ENCODE assay signal across 11 cellular contexts in genomic region chr20:45937765-45938164, GRCh38. TPM values are rescaled to one million over a fixed set of nuclear protein-coding genes. Genes with fewer than 3 reads are reported as not detected.
DNase-seq lines count a peak whose midpoint lies in the region; ATAC-seq and TF ChIP-seq lines count a peak whose summit lies in the region.
"Had no signal": no experiment of that assay in that cellular context is flagged by ENCODE, and none has a peak within 500 bp of the region (broad histone marks: within the 10 kb centered on the region; RNA-seq: fewer than 3 reads in every experiment).

No MANE protein-coding gene starts in this region.

- no peak for ATAC-seq in activated CD8-positive, alpha-beta memory T cell treated with anti-CD3 and anti-CD28 coated beads, Interleukin-2, amount 10 ng/mL, durations not matched to agents 7 days and 5 days
- no peak for ATAC-seq in T-cell (replicated peaks in 1 of 4)
- no peak for ATAC-seq in effector memory CD8-positive, alpha-beta T cell (replicated peaks)
- no peak for ATAC-seq in GM19397 (IDR thresholded peaks at IDR 0.05; ENCODE audit: unreplicated experiment)
- ATAC-seq: upper lobe of right lung had no signal

- peaks cover 35% of the 10 kb centered on the region for H3K4me1 Mint-ChIP-seq in activated CD8-positive, alpha-beta memory T cell treated with anti-CD3 and anti-CD28 coated beads, Interleukin-2, amount 10 ng/mL, durations not matched to agents 7 days and 5 days
- peaks cover 21 to 39% (median 31%) of the 10 kb centered on the region in 3 donors for H3K4me1 Mint-ChIP-seq in T-cell
- H3K4me1 Mint-ChIP-seq in effector memory CD8-positive, alpha-beta T cell (ENCODE audit: low read depth in 2 of 2), result peaks cover 21 to 24% of the 10 kb centered on the region in 2 donors
- H3K4me1 Mint-ChIP-seq in progenitor cell of endocrine pancreas (ENCODE audit: low read depth), result peaks cover 11% of the 10 kb centered on the region

- no peak for TF ChIP-seq CTCF in progenitor cell of endocrine pancreas (IDR thresholded peaks at IDR 0.05; ENCODE audit: unreplicated experiment)

- CTCF ChIA-PET in activated CD8-positive, alpha-beta memory T cell treated with anti-CD3 and anti-CD28 coated beads, Interleukin-2, amount 10 ng/mL, durations not matched to agents 7 days and 5 days (lab: Charles Lee), result interaction anchor here (1.1 to 9.2 kb wide), 5 partner anchors 9 to 114 kb away, joined by 3 to 114 read pairs (median 3); partner anchors contain the start of gene ZNF335
- CTCF ChIA-PET in T-cell (lab: Charles Lee), result interaction anchor here (1.0 to 2.1 kb wide), 4 partner anchors 31 to 85 kb away, joined by 3 to 11 read pairs (median 4); no protein-coding TSS in a partner anchor

- no peaks in the 10 kb centered on the region for H3K9me3 Mint-ChIP-seq in activated CD8-positive, alpha-beta memory T cell treated with anti-CD3 and anti-CD28 coated beads, Interleukin-2, amount 10 ng/mL, durations not matched to agents 7 days and 5 days (ENCODE audit: low read depth)
- H3K9me3 Mint-ChIP-seq in T-cell (no peaks in the 10 kb centered on the region), progenitor cell of endocrine pancreas (ENCODE audit: low read depth) (no peaks in the 10 kb centered on the region)
- no peaks in the 10 kb centered on the region for H3K9me3 Mint-ChIP-seq in effector memory CD8-positive, alpha-beta T cell

- peaks cover 21% of the 10 kb centered on the region for H3K36me3 Mint-ChIP-seq in activated CD8-positive, alpha-beta memory T cell treated with anti-CD3 and anti-CD28 coated beads, Interleukin-2, amount 10 ng/mL, durations not matched to agents 7 days and 5 days
- peaks cover 25% of the 10 kb centered on the region for H3K36me3 Mint-ChIP-seq in T-cell
- H3K36me3 Mint-ChIP-seq in effector memory CD8-positive, alpha-beta T cell (ENCODE audit: insufficient read depth), result peaks cover 79% of the 10 kb centered on the region
- peaks cover 14% of the 10 kb centered on the region for H3K36me3 Mint-ChIP-seq in progenitor cell of endocrine pancreas (ENCODE audit: insufficient read depth)

- no peaks in the 10 kb centered on the region for H3K27me3 Mint-ChIP-seq in activated CD8-positive, alpha-beta memory T cell treated with anti-CD3 and anti-CD28 coated beads, Interleukin-2, amount 10 ng/mL, durations not matched to agents 7 days and 5 days
- H3K27me3 Mint-ChIP-seq in T-cell (no peaks in the 10 kb centered on the region), progenitor cell of endocrine pancreas (no peaks in the 10 kb centered on the region)
- H3K27me3 Mint-ChIP-seq in effector memory CD8-positive, alpha-beta T cell, result no peaks in the 10 kb centered on the region

- DNase-seq in activated CD8-positive, alpha-beta memory T cell treated with anti-CD3 and anti-CD28 coated beads, Interleukin-2, amount 10 ng/mL, durations not matched to agents 7 days and 5 days, result no peak
- no peak for DNase-seq in activated CD8-positive, alpha-beta memory T cell treated with anti-CD3 and anti-CD28 coated beads for 24 hours
- no peak for DNase-seq in T-cell
- no peak for DNase-seq in effector memory CD8-positive, alpha-beta T cell
- DNase-seq in progenitor cell of endocrine pancreas (ENCODE audit: low spot score, unreplicated experiment), result no peak
- DNase-seq in iPS-NIHi11 (ENCODE audit: low spot score), result no peak
- DNase-seq in NCI-H69 (lab: John Stamatoyannopoulos, UW), result no peak
- DNase-seq: ovary; stimulated activated CD4-positive, alpha-beta T cell treated with anti-CD3 and anti-CD28 coated beads, Interleukin-12 subunit alpha, Interleukin-12 subunit beta, amount 100 ng/mL, for 4 hours; upper lobe of right lung had no signal

- H3K4me3 Mint-ChIP-seq in activated CD8-positive, alpha-beta memory T cell treated with anti-CD3 and anti-CD28 coated beads, Interleukin-2, amount 10 ng/mL, durations not matched to agents 7 days and 5 days, result no peak overlapping the region
- peak overlapping the region; percentile 54 to 97 (median 73) for H3K4me3 Mint-ChIP-seq in T-cell
- peak overlapping the region; percentile 50 to 59 for H3K4me3 Mint-ChIP-seq in effector memory CD8-positive, alpha-beta T cell
- peak overlapping the region; percentile 55 for H3K4me3 Mint-ChIP-seq in progenitor cell of endocrine pancreas (ENCODE audit: low read depth)

- peak overlapping the region; percentile 71 for H3K27ac Mint-ChIP-seq in activated CD8-positive, alpha-beta memory T cell treated with anti-CD3 and anti-CD28 coated beads, Interleukin-2, amount 10 ng/mL, durations not matched to agents 7 days and 5 days
- H3K27ac Mint-ChIP-seq in T-cell (peak overlapping the region; percentile 75 to 78), progenitor cell of endocrine pancreas (no peak overlapping the region)
- H3K27ac Mint-ChIP-seq in effector memory CD8-positive, alpha-beta T cell, result peak overlapping the region; percentile 82 to 92

- POLR2A ChIA-PET in T-cell (lab: Charles Lee), result interaction anchor here in 1 of 2 donors (0.5 to 1.2 kb wide), 2 partner anchors 33 to 1550 kb away, joined by 3 to 4 read pairs; no protein-coding TSS in a partner anchor

RNA-seq across cellular contexts. Expression of gene PCIF1, which starts 3.3 kb away (rescaled TPM):
- total RNA-seq in activated CD8-positive, alpha-beta memory T cell treated with anti-CD3 and anti-CD28 coated beads, Interleukin-2, amount 10 ng/mL, durations not matched to agents 7 days and 5 days, result 10 to 100 TPM; 41.6 to 52.3 TPM
- 10 to 100 TPM; 74.4 to 78.7 (median 74.6) TPM for total RNA-seq in T-cell
- total RNA-seq in progenitor cell of endocrine pancreas, result 37.8 and 38.2 TPM in 2 replicates

RNA-seq across cellular contexts. Expression of gene PLTP, which starts 25.8 kb away (rescaled TPM):
- total RNA-seq in activated CD8-positive, alpha-beta memory T cell treated with anti-CD3 and anti-CD28 coated beads, Interleukin-2, amount 10 ng/mL, durations not matched to agents 7 days and 5 days, result 1 to 10 TPM; 3.2 to 3.3 TPM
- total RNA-seq in T-cell (1 to 10 TPM in 3 of 5 donors, under 1 TPM in 1, not detected in 1; 0.35 to 1.7 (median 1.4) TPM), progenitor cell of endocrine pancreas (28.6 and 29.6 TPM in 2 replicates)

RNA-seq across cellular contexts. Expression of gene ZNF335, which starts 34.2 kb away (rescaled TPM):
- 10 to 100 TPM; 39.4 to 40.6 TPM for total RNA-seq in activated CD8-positive, alpha-beta memory T cell treated with anti-CD3 and anti-CD28 coated beads, Interleukin-2, amount 10 ng/mL, durations not matched to agents 7 days and 5 days
- 100 to 1,000 TPM in 1 of 5 donors, 10 to 100 TPM in 4; 58.6 to 106 (median 68.3) TPM for total RNA-seq in T-cell
- 27.4 and 28.5 TPM in 2 replicates for total RNA-seq in progenitor cell of endocrine pancreas

RNA-seq across cellular contexts. Expression of gene CTSA, which starts 46.6 kb away (rescaled TPM):
- total RNA-seq in activated CD8-positive, alpha-beta memory T cell treated with anti-CD3 and anti-CD28 coated beads, Interleukin-2, amount 10 ng/mL, durations not matched to agents 7 days and 5 days, result 10 to 100 TPM; 55.5 to 69.6 TPM
- total RNA-seq in T-cell (100 to 1,000 TPM in 1 of 5 donors, 10 to 100 TPM in 4; 55.5 to 101 (median 85.1) TPM), progenitor cell of endocrine pancreas (91.3 and 92.1 TPM in 2 replicates)

RNA-seq across cellular contexts. Expression of gene NEURL2, which starts 46.8 kb away (rescaled TPM):
- total RNA-seq in activated CD8-positive, alpha-beta memory T cell treated with anti-CD3 and anti-CD28 coated beads, Interleukin-2, amount 10 ng/mL, durations not matched to agents 7 days and 5 days, result 1 to 10 TPM in 1 of 2 experiments, under 1 TPM in 1; 0.91 to 1.9 TPM
- 1 to 10 TPM; 3.1 to 6.9 (median 6.1) TPM for total RNA-seq in T-cell
- 6.3 and 8.4 TPM in 2 replicates for total RNA-seq in progenitor cell of endocrine pancreas
